Comparison of ENCODE assay signal across 9 cellular contexts in genomic region chr11:112899235-112899634, GRCh38.
"Had no signal": no experiment of that assay in that cellular context is flagged by ENCODE, and none has a peak within 500 bp of the region (broad histone marks: within the 10 kb centered on the region; RNA-seq: fewer than 3 reads in every experiment).

No MANE protein-coding gene starts in this region.

- H3K4me1 ChIP-seq: HAP-1 had no signal

- H3K9me3 ChIP-seq: HAP-1 had no signal

- ATAC-seq: HCT116, HepG2 had no signal

- H3K36me3 ChIP-seq: HAP-1 had no signal

- H3K27ac ChIP-seq: GM23248, HL-60 had no signal

- DNase-seq: GM23248, GOT3, H7, HFFc6, KBM-7 had no signal

- H3K4me3 ChIP-seq: GM23248, HAP-1 had no signal
